ENCODE assay signal across 8 cellular contexts in genomic region chr19:3357731-3358391, GRCh38. TPM values are rescaled to one million over a fixed set of nuclear protein-coding genes. Genes with fewer than 3 reads are reported as not detected.
DNase-seq lines count a peak whose midpoint lies in the region; ATAC-seq, FAIRE-seq and TF ChIP-seq lines count a peak whose summit lies in the region.

No MANE protein-coding gene starts in this region.

- no peak overlapping the region for H3K4me3 ChIP-seq in astrocyte (ENCODE audit: insufficient read depth, low read depth, low read length)
- H3K4me3 ChIP-seq in upper lobe of left lung = peak overlapping the region in 3 of 4 donors; percentile 89 to 99 (median 99)

- H3K4me3 Mint-ChIP-seq in astrocyte (ENCODE audit: unreplicated experiment) = peak overlapping the region; percentile 81
- peak overlapping the region; percentile 75 to 90 (median 83) for H3K4me3 Mint-ChIP-seq in naive thymus-derived CD8-positive, alpha-beta T cell

- 30 to 40% methylated on average over 2 to 16 of the region's 19 CpGs for WGBS in upper lobe of left lung, 2 donors

- DNase-seq in Right ventricle myocardium inferior (ENCODE audit: missing footprints) (peak; percentile 61), left ventricle myocardium superior (no peak), astrocyte (ENCODE audit: low read depth) (no peak), upper lobe of left lung (no peak)
- DNase-seq in naive thymus-derived CD8-positive, alpha-beta T cell = peak in 4 of 10 donors; percentile 27 to 46 (median 38)
- no peak for DNase-seq in effector CD8-positive, alpha-beta T cell (lab: John Stamatoyannopoulos, UW)

- ATAC-seq in Right ventricle myocardium inferior (no peak), left ventricle myocardium superior (no peak), upper lobe of left lung (ENCODE audit: low FRiP score in 2 of 2) (no peak), GM19455 (IDR thresholded peaks at IDR 0.05; ENCODE audit: unreplicated experiment) (no peak), HG02798 (IDR thresholded peaks at IDR 0.05; ENCODE audit: poor library complexity, unreplicated experiment) (no peak)
- peak; percentile 8 to 37 for ATAC-seq in naive thymus-derived CD8-positive, alpha-beta T cell

- peaks cover 15% of the 10 kb centered on the region for H4K20me1 ChIP-seq in astrocyte (ENCODE audit: insufficient read depth, low read length)

- TF ChIP-seq EP300 in upper lobe of left lung (IDR thresholded peaks at IDR 0.05) = no peak

- peaks cover 10% of the 10 kb centered on the region for H3K4me1 Mint-ChIP-seq in astrocyte (ENCODE audit: low read depth, unreplicated experiment)
- H3K4me1 Mint-ChIP-seq in naive thymus-derived CD8-positive, alpha-beta T cell = peaks cover 18 to 39% (median 35%) of the 10 kb centered on the region in 4 donors

- peak overlapping the region; percentile 41 for H3K27ac Mint-ChIP-seq in astrocyte (ENCODE audit: unreplicated experiment)
- peak overlapping the region; percentile 76 to 93 (median 83) for H3K27ac Mint-ChIP-seq in naive thymus-derived CD8-positive, alpha-beta T cell

- intact Hi-C loops in Right ventricle myocardium inferior (cut with DNase I) (no loop called here), left ventricle myocardium superior (cut with micrococcal nuclease) (no loop called here)

- H3K27ac ChIP-seq in astrocyte (ENCODE audit: low read depth, low read length) (no peak overlapping the region), upper lobe of left lung (peak overlapping the region in 3 of 4 donors; percentile 42 to 100 (median 84))

- peak overlapping the region; percentile 96 for H3K4me2 ChIP-seq in astrocyte (ENCODE audit: low read length)

- H3K27me3 ChIP-seq in astrocyte (ENCODE audit: insufficient read depth, low read length) (no peaks in the 10 kb centered on the region), upper lobe of left lung (no peaks in the 10 kb centered on the region)

- TF ChIP-seq CTCF in astrocyte (IDR thresholded peaks at IDR 0.05; ENCODE audit: insufficient read depth, low read depth, low read length) = no peak
- TF ChIP-seq CTCF in upper lobe of left lung (IDR thresholded peaks at IDR 0.05) = no peak

- FAIRE-seq in astrocyte (lab: Jason Lieb, UNC) = no peak

- TF ChIP-seq POLR2A in upper lobe of left lung (IDR thresholded peaks at IDR 0.05) = no peak

- H3K9ac ChIP-seq in astrocyte (ENCODE audit: low read length) = no peak overlapping the region

- H3K36me3 ChIP-seq in astrocyte (ENCODE audit: insufficient read depth, low read length) (no peaks in the 10 kb centered on the region), upper lobe of left lung (no peaks in the 10 kb centered on the region)

- peaks cover 25% of the 10 kb centered on the region for H3K79me2 ChIP-seq in astrocyte (ENCODE audit: insufficient read depth, low read length)

- H2AFZ ChIP-seq in astrocyte (ENCODE audit: low read depth, low read length) = peak overlapping the region; percentile 34

- POLR2A ChIA-PET in naive thymus-derived CD8-positive, alpha-beta T cell (lab: Charles Lee) = interaction anchor here (0.6 to 2.0 kb wide), 5 partner anchors 16 to 712 kb away, joined by 3 to 14 read pairs (median 3); partner anchors contain the start of gene FZR1

- peaks cover 5% of the 10 kb centered on the region for H3K9me3 Mint-ChIP-seq in astrocyte (ENCODE audit: unreplicated experiment)
- H3K9me3 Mint-ChIP-seq in naive thymus-derived CD8-positive, alpha-beta T cell = peaks cover 0 to 5% (median 0%) of the 10 kb centered on the region in 9 donors

- H3K27me3 Mint-ChIP-seq in astrocyte (ENCODE audit: low read depth, unreplicated experiment) = peaks cover 46% of the 10 kb centered on the region
- no peaks in the 10 kb centered on the region for H3K27me3 Mint-ChIP-seq in naive thymus-derived CD8-positive, alpha-beta T cell

- H3K9me3 ChIP-seq in astrocyte (ENCODE audit: insufficient read depth, low read depth, low read length) (no peaks in the 10 kb centered on the region), upper lobe of left lung (no peaks in the 10 kb centered on the region)

- H3K4me1 ChIP-seq in astrocyte (ENCODE audit: insufficient read depth, low read length) (peaks cover 11% of the 10 kb centered on the region), upper lobe of left lung (peaks cover 20 to 33% (median 27%) of the 10 kb centered on the region in 4 donors)

- H3K36me3 Mint-ChIP-seq in astrocyte (ENCODE audit: low read depth, unreplicated experiment) = no peaks in the 10 kb centered on the region
- H3K36me3 Mint-ChIP-seq in naive thymus-derived CD8-positive, alpha-beta T cell = peaks cover 0 to 4% (median 0%) of the 10 kb centered on the region in 3 donors

RNA-seq across cellular contexts. Expression of gene NFIC, which starts 8.5 kb away (rescaled TPM):
- total RNA-seq in Right ventricle myocardium inferior (164 TPM), left ventricle myocardium superior (178 TPM), astrocyte (38.3 and 49.8 TPM in 2 replicates), upper lobe of left lung (100 to 1,000 TPM in 5 of 6 donors, 10 to 100 TPM in 1; 96.1 to 175 (median 154) TPM)
- total RNA-seq in naive thymus-derived CD8-positive, alpha-beta T cell = 10 to 100 TPM; 30.2 to 34.8 TPM
- polyA plus RNA-seq in naive thymus-derived CD8-positive, alpha-beta T cell = 10 to 100 TPM in 2 of 3 donors, 1 to 10 TPM in 1; 5.8 to 15.8 (median 12.1) TPM

Comparison
In these comparisons a context has a peak if more than half of its experiments do, and no peak if none do; other contexts are left out.
1. ATAC-seq: peak in naive thymus-derived CD8-positive, alpha-beta T cell (2 of 2); none in Right ventricle myocardium inferior (single experiment), left ventricle myocardium superior (single experiment), upper lobe of left lung (0 of 2), GM19455 (single experiment) and HG02798 (single experiment).